In the genomic region with DNA sequence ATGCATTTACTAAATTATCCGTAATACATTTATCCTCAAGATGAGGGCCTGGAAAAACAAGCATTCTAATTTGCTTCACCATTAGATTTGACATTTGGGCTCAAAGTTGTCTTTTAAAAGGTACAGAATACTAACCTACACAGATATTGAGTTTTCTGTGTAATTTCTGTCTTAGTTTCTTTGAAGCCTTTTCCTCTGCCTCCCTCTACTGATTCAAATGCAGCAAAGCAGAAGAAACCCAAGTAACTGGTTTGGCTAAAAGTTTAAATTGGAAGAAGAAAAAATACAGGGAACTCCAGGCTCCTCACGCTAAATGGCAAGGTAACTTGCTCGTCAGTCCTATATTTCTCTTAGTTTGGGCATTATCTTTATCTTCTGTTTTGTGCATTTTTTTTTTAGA, we compare ENCODE assay signal across 10 cellular contexts. TPM values are rescaled to one million over a fixed set of nuclear protein-coding genes. Genes with fewer than 3 reads are reported as not detected.
DNase-seq lines count a peak whose midpoint lies in the region; ATAC-seq and TF ChIP-seq lines count a peak whose summit lies in the region.
"Had no signal": no experiment of that assay in that cellular context is flagged by ENCODE, and none has a peak within 500 bp of the region (broad histone marks: within the 10 kb centered on the region; RNA-seq: fewer than 3 reads in every experiment).

No MANE protein-coding gene starts in this region.

- no peak overlapping the region for H2AFZ ChIP-seq in OCI-LY3 (ENCODE audit: low read depth, low read length)

- no peak overlapping the region for H3K4me2 ChIP-seq in OCI-LY3 (ENCODE audit: low read length)

- H3K27ac ChIP-seq in OCI-LY3 (ENCODE audit: low read length) (no peak overlapping the region), thoracic aorta (no peak overlapping the region), caudate nucleus (ENCODE audit: low read depth, low read length) (no peak overlapping the region), WERI-Rb-1 (no peak overlapping the region)
- H3K27ac ChIP-seq: HL-60, SJSA1 had no signal

- H3K27me3 ChIP-seq in OCI-LY3 (ENCODE audit: low read depth, low read length) (no peaks in the 10 kb centered on the region), thoracic aorta (replicated peaks; ENCODE audit: insufficient read depth) (no peaks in the 10 kb centered on the region), WERI-Rb-1 (ENCODE audit: insufficient read depth, low read depth, severe bottlenecking) (peaks cover 78% of the 10 kb centered on the region)
- H3K27me3 ChIP-seq: SJSA1 had no signal

- no peak for ATAC-seq in thoracic aorta (ENCODE audit: insufficient number of reproducible peaks, low FRiP score, low read depth)

- H3K9ac ChIP-seq in OCI-LY3 (ENCODE audit: low read length), result no peak overlapping the region

- H3K4me1 ChIP-seq in OCI-LY3 (ENCODE audit: low read length) (no peaks in the 10 kb centered on the region), thoracic aorta (ENCODE audit: control insufficient read depth in 1 of 2, low read depth in 2 of 2) (peaks cover 0 to 13% of the 10 kb centered on the region in 2 donors)
- H3K4me1 ChIP-seq: SJSA1 had no signal

- DNase-seq in SKM-1 treated with dmso at 0.1 percent for 144 hours (lab: John Stamatoyannopoulos, UW; ENCODE audit: unreplicated experiment), result peak; percentile 18
- DNase-seq in SKM-1 (lab: John Stamatoyannopoulos, UW; ENCODE audit: unreplicated experiment), result no peak
- DNase-seq in fibroblast of mammary gland (ENCODE audit: low read depth), result peak; percentile 28
- DNase-seq in thoracic aorta (ENCODE audit: low spot score), result no peak
- DNase-seq in caudate nucleus (lab: John Stamatoyannopoulos, UW), result no peak
- no peak for DNase-seq in activated CD4-positive, alpha-beta T cell treated with anti-CD3 and anti-CD28 coated beads, Interleukin-2, amount 50 U/mL, for 1 hour
- no peak for DNase-seq in WERI-Rb-1

- peak; percentile 43 for TF ChIP-seq CTCF in OCI-LY3 (IDR thresholded peaks at IDR 0.05; ENCODE audit: low read depth, low read length)
- peak; percentile 42 for TF ChIP-seq CTCF in fibroblast of mammary gland (conservative IDR thresholded peaks at IDR 0.05; ENCODE audit: control insufficient read depth, insufficient read depth, low read depth, low read length)
- TF ChIP-seq CTCF in thoracic aorta (IDR thresholded peaks at IDR 0.05), result peak; percentile 42
- no peak for TF ChIP-seq CTCF in WERI-Rb-1 (IDR thresholded peaks at IDR 0.05; ENCODE audit: low read depth, low read length)

- H3K9me3 ChIP-seq in OCI-LY3 (ENCODE audit: insufficient read depth, low read length), result no peaks in the 10 kb centered on the region
- H3K9me3 ChIP-seq in thoracic aorta, result no peaks in the 10 kb centered on the region
- H3K9me3 ChIP-seq in WERI-Rb-1 (ENCODE audit: severe bottlenecking), result no peaks in the 10 kb centered on the region
- H3K9me3 ChIP-seq: SJSA1 had no signal

- H3K36me3 ChIP-seq in OCI-LY3 (replicated peaks; ENCODE audit: low read depth, low read length), result no peaks in the 10 kb centered on the region
- H3K36me3 ChIP-seq in thoracic aorta, result no peaks in the 10 kb centered on the region
- H3K36me3 ChIP-seq in WERI-Rb-1, result no peaks in the 10 kb centered on the region
- H3K36me3 ChIP-seq: SJSA1 had no signal

- H4K20me1 ChIP-seq in OCI-LY3 (ENCODE audit: insufficient read depth, low read length), result no peaks in the 10 kb centered on the region

- no peak overlapping the region for H3K4me3 ChIP-seq in OCI-LY3 (ENCODE audit: low read length)
- no peak overlapping the region for H3K4me3 ChIP-seq in fibroblast of mammary gland (ENCODE audit: control insufficient read depth, low read depth, low read length)
- no peak overlapping the region for H3K4me3 ChIP-seq in thoracic aorta
- H3K4me3 ChIP-seq in WERI-Rb-1 (ENCODE audit: low read depth, low read length), result no peak overlapping the region
- H3K4me3 ChIP-seq: SJSA1 had no signal

- H3K79me2 ChIP-seq in OCI-LY3 (ENCODE audit: low read length), result no peaks in the 10 kb centered on the region

RNA-seq across cellular contexts. Expression of a gene that starts 53.3 kb away (rescaled TPM):
- under 1 TPM in 1 of 2 donors, not detected in 1; 0.14 TPM for total RNA-seq in thoracic aorta
- total RNA-seq: SJSA1 had no signal

Comparison
In these comparisons a context has a peak if more than half of its experiments do, and no peak if none do; other contexts are left out.
1. DNase-seq: peak in SKM-1 treated with dmso at 0.1 percent for 144 hours (single experiment) and fibroblast of mammary gland (single experiment); none in SKM-1 (single experiment), thoracic aorta (single experiment), caudate nucleus (0 of 61), activated CD4-positive, alpha-beta T cell treated with anti-CD3 and anti-CD28 coated beads, Interleukin-2, amount 50 U/mL, for 1 hour (single experiment) and WERI-Rb-1 (single experiment).